Comparison of ENCODE assay signal across 9 cellular contexts in genomic region chr20:49286689-49287551, GRCh38. TPM values are rescaled to one million over a fixed set of nuclear protein-coding genes. Genes with fewer than 3 reads are reported as not detected.
A peak's percentile ranks its signal among the peaks of the same experiment; 100 is the strongest.
DNase-seq lines count a peak whose midpoint lies in the region; ATAC-seq and TF ChIP-seq lines count a peak whose summit lies in the region.
"Had no signal": no experiment of that assay in that cellular context is flagged by ENCODE, and none has a peak within 500 bp of the region (broad histone marks: within the 10 kb centered on the region; RNA-seq: fewer than 3 reads in every experiment).

No MANE protein-coding gene starts in this region.

- H3K27me3 ChIP-seq in HUES64 (ENCODE audit: insufficient read depth, low read length), result no peaks in the 10 kb centered on the region

- H3K4me1 ChIP-seq in HUES64 (ENCODE audit: insufficient read depth, low read length) (peaks cover 23% of the 10 kb centered on the region), mucosa of descending colon (ENCODE audit: low read depth) (peaks cover 7% of the 10 kb centered on the region)

- POLR2A ChIA-PET in activated CD8-positive, alpha-beta T cell treated with anti-CD3 and anti-CD28 coated beads, Interleukin-2, amount 10 ng/mL, durations not matched to agents 7 days and 5 days (lab: Charles Lee), result interaction anchor here (0.7 to 0.9 kb wide), 3 partner anchors 11 to 24 kb away, joined by 3 to 5 read pairs (median 3); no protein-coding TSS in a partner anchor

- H3K36me3 ChIP-seq in HUES64 (ENCODE audit: insufficient read depth, low read length), result peaks cover 97% of the 10 kb centered on the region
- H3K36me3 ChIP-seq in mucosa of descending colon (ENCODE audit: low read depth), result peaks cover 56% of the 10 kb centered on the region

- peaks cover 98% of the 10 kb centered on the region for H3K36me3 Mint-ChIP-seq in activated CD8-positive, alpha-beta T cell treated with anti-CD3 and anti-CD28 coated beads, Interleukin-2, amount 10 ng/mL, durations not matched to agents 7 days and 5 days (ENCODE audit: low read depth)

- intact Hi-C loops in mucosa of descending colon (cut with DNase I, micrococcal nuclease), result no loop called here

- peak; percentile 73 for DNase-seq in DMS 273 (lab: John Stamatoyannopoulos, UW; ENCODE audit: unreplicated experiment)
- no peak for DNase-seq in activated CD8-positive, alpha-beta T cell treated with anti-CD3 and anti-CD28 coated beads, Interleukin-2, amount 10 ng/mL, durations not matched to agents 7 days and 5 days
- DNase-seq in mucosa of descending colon, result peak in 1 of 3 donors; percentile 22
- DNase-seq in hepatic stellate cell (ENCODE audit: low spot score), result no peak
- DNase-seq in NCI-H2171 (lab: John Stamatoyannopoulos, UW), result no peak
- no peak for DNase-seq in GM10266 (ENCODE audit: extremely low spot score)
- DNase-seq: NCI-H187 had no signal

- peak overlapping the region; percentile 75 for H3K27ac Mint-ChIP-seq in activated CD8-positive, alpha-beta T cell treated with anti-CD3 and anti-CD28 coated beads, Interleukin-2, amount 10 ng/mL, durations not matched to agents 7 days and 5 days

- WGBS in HUES64, result 90% methylated on average over 16 of the region's 16 CpGs

- no peak for TF ChIP-seq CTCF in mucosa of descending colon (IDR thresholded peaks at IDR 0.05)
- TF ChIP-seq CTCF in GM10266 (IDR thresholded peaks at IDR 0.05; ENCODE audit: control insufficient read depth, insufficient read depth, low read depth, missing control alignments), result no peak

- H3K27ac ChIP-seq in HUES64 (ENCODE audit: low read depth, low read length), result peak overlapping the region; percentile 85

- H3K4me3 ChIP-seq in HUES64 (ENCODE audit: low read length) (peak overlapping the region; percentile 96; the same call in 1 of the 2 replicates), mucosa of descending colon (no peak overlapping the region)

- H3K9me3 Mint-ChIP-seq in activated CD8-positive, alpha-beta T cell treated with anti-CD3 and anti-CD28 coated beads, Interleukin-2, amount 10 ng/mL, durations not matched to agents 7 days and 5 days (ENCODE audit: insufficient read depth), result peaks cover 48% of the 10 kb centered on the region

- no peaks in the 10 kb centered on the region for H3K27me3 Mint-ChIP-seq in activated CD8-positive, alpha-beta T cell treated with anti-CD3 and anti-CD28 coated beads, Interleukin-2, amount 10 ng/mL, durations not matched to agents 7 days and 5 days (ENCODE audit: low read depth)

- H3K9ac ChIP-seq in HUES64 (ENCODE audit: low read depth, low read length), result peak overlapping the region; percentile 64; the same call in 1 of the 2 replicates

- no peak for ATAC-seq in activated CD8-positive, alpha-beta T cell treated with anti-CD3 and anti-CD28 coated beads, Interleukin-2, amount 10 ng/mL, durations not matched to agents 7 days and 5 days
- ATAC-seq in mucosa of descending colon (peak; percentile 76), GM21737 (IDR thresholded peaks at IDR 0.05; ENCODE audit: unreplicated experiment) (no peak)

- H3K9me3 ChIP-seq in HUES64 (ENCODE audit: insufficient read depth, low read depth, low read length) (no peaks in the 10 kb centered on the region), mucosa of descending colon (peaks cover 57% of the 10 kb centered on the region)

- no peak overlapping the region for H3K4me3 Mint-ChIP-seq in activated CD8-positive, alpha-beta T cell treated with anti-CD3 and anti-CD28 coated beads, Interleukin-2, amount 10 ng/mL, durations not matched to agents 7 days and 5 days

- CTCF ChIA-PET in activated CD8-positive, alpha-beta T cell treated with anti-CD3 and anti-CD28 coated beads, Interleukin-2, amount 10 ng/mL, durations not matched to agents 7 days and 5 days (lab: Charles Lee), result no interaction called here

- peaks cover 62% of the 10 kb centered on the region for H3K4me1 Mint-ChIP-seq in activated CD8-positive, alpha-beta T cell treated with anti-CD3 and anti-CD28 coated beads, Interleukin-2, amount 10 ng/mL, durations not matched to agents 7 days and 5 days (ENCODE audit: low read depth)

RNA-seq across cellular contexts. Expression of gene ZNFX1, which starts 9.1 kb away (rescaled TPM):
- 6.6 TPM for polyA plus RNA-seq in HUES64 (2013, experiment 1 of 2)
- 6.0 TPM for polyA plus RNA-seq in HUES64 (2013, experiment 2 of 2)
- 10 to 100 TPM; 52.7 to 54.2 TPM for total RNA-seq in activated CD8-positive, alpha-beta T cell treated with anti-CD3 and anti-CD28 coated beads, Interleukin-2, amount 10 ng/mL, durations not matched to agents 7 days and 5 days
- 10 to 100 TPM; 33.6 to 36.4 (median 35.5) TPM for total RNA-seq in mucosa of descending colon
